In genomic region chr4:160370046-160370445, GRCh38 we compare ENCODE assay signal across 31 cellular contexts.
A peak's percentile ranks its signal among the peaks of the same experiment; 100 is the strongest.
DNase-seq lines count a peak whose midpoint lies in the region; FAIRE-seq and TF ChIP-seq lines count a peak whose summit lies in the region.
"Had no signal": no experiment of that assay in that cellular context is flagged by ENCODE, and none has a peak within 500 bp of the region (broad histone marks: within the 10 kb centered on the region; RNA-seq: fewer than 3 reads in every experiment).

No MANE protein-coding gene starts in this region.

- H2AK5ac ChIP-seq in mesenchymal stem cell (ENCODE audit: low read length, severe bottlenecking): no peak overlapping the region

- H3K9ac ChIP-seq in mesenchymal stem cell (ENCODE audit: low read length): no peak overlapping the region
- H3K9ac ChIP-seq: SK-N-SH had no signal

- no peaks in the 10 kb centered on the region for H3K36me3 Mint-ChIP-seq in activated naive CD4-positive, alpha-beta T cell treated with anti-CD3 and anti-CD28 coated beads, Interleukin-2, amount 10 ng/mL, durations not matched to agents 7 days and 5 days
- H3K36me3 Mint-ChIP-seq: activated naive CD8-positive, alpha-beta T cell treated with anti-CD3 and anti-CD28 coated beads, Interleukin-2, amount 10 ng/mL, durations not matched to agents 7 days and 5 days had no signal

- H3K27ac ChIP-seq in mesenchymal stem cell (ENCODE audit: low read length, poor library complexity, severe bottlenecking): peak overlapping the region; percentile 40
- no peak overlapping the region for H3K27ac ChIP-seq in WERI-Rb-1
- H3K27ac ChIP-seq: body of pancreas, sigmoid colon, testis had no signal

- H4K8ac ChIP-seq in mesenchymal stem cell (ENCODE audit: low read length): no peak overlapping the region

- H2BK12ac ChIP-seq in mesenchymal stem cell (ENCODE audit: low read length in 2 of 2): no peak overlapping the region

- H3K4me3 Mint-ChIP-seq in activated naive CD4-positive, alpha-beta T cell treated with anti-CD3 and anti-CD28 coated beads, Interleukin-2, amount 10 ng/mL, durations not matched to agents 7 days and 5 days: no peak overlapping the region
- H3K4me3 Mint-ChIP-seq: activated CD4-positive, alpha-beta T cell treated with anti-CD3 and anti-CD28 coated beads for 36 hours; activated CD8-positive, alpha-beta T cell treated with anti-CD3 and anti-CD28 coated beads, Interleukin-2, amount 10 ng/mL, durations not matched to agents 7 days and 5 days; activated naive CD8-positive, alpha-beta T cell treated with anti-CD3 and anti-CD28 coated beads, Interleukin-2, amount 10 ng/mL, durations not matched to agents 7 days and 5 days; CD4-positive, alpha-beta T cell; T-helper 1 cell treated with Interleukin-12 subunit alpha and Interleukin-12 subunit beta and Interleukin-4 antibody, amounts not matched to agents 30 μg/mL and 1 μg/mL, for 36 hours had no signal

- no peak for FAIRE-seq in bronchial epithelial cell (lab: Jason Lieb, UNC)
- FAIRE-seq: A204.1, urothelium cell line had no signal

- no peaks in the 10 kb centered on the region for H3K9me3 ChIP-seq in mesenchymal stem cell (ENCODE audit: control insufficient read depth, low read length)
- H3K9me3 ChIP-seq in WERI-Rb-1 (ENCODE audit: severe bottlenecking): no peaks in the 10 kb centered on the region
- H3K9me3 ChIP-seq: body of pancreas, sigmoid colon, SK-N-SH, testis had no signal

- no peaks in the 10 kb centered on the region for H3K4me1 ChIP-seq in mesenchymal stem cell (ENCODE audit: control insufficient read depth, insufficient read depth, low read depth, low read length)
- H3K4me1 ChIP-seq: body of pancreas, sigmoid colon, testis had no signal

- no peak overlapping the region for H2AFZ ChIP-seq in mesenchymal stem cell (ENCODE audit: low read depth, low read length)

- H3K27ac Mint-ChIP-seq in activated naive CD4-positive, alpha-beta T cell treated with anti-CD3 and anti-CD28 coated beads, Interleukin-2, amount 10 ng/mL, durations not matched to agents 7 days and 5 days: no peak overlapping the region
- H3K27ac Mint-ChIP-seq: activated CD4-positive, alpha-beta T cell treated with anti-CD3 and anti-CD28 coated beads for 36 hours; activated CD8-positive, alpha-beta T cell treated with anti-CD3 and anti-CD28 coated beads, Interleukin-2, amount 10 ng/mL, durations not matched to agents 7 days and 5 days; activated naive CD8-positive, alpha-beta T cell treated with anti-CD3 and anti-CD28 coated beads, Interleukin-2, amount 10 ng/mL, durations not matched to agents 7 days and 5 days; CD4-positive, alpha-beta T cell; T-helper 1 cell treated with Interleukin-12 subunit alpha and Interleukin-12 subunit beta and Interleukin-4 antibody, amounts not matched to agents 30 μg/mL and 1 μg/mL, for 36 hours had no signal

- H2BK5ac ChIP-seq in mesenchymal stem cell (ENCODE audit: low read depth, low read length, poor library complexity, severe bottlenecking): no peak overlapping the region

- H3K14ac ChIP-seq in mesenchymal stem cell (ENCODE audit: low read length in 2 of 2): no peak overlapping the region

- H3K18ac ChIP-seq in mesenchymal stem cell (ENCODE audit: low read depth in 1 of 2, low read length in 2 of 2): no peak overlapping the region

- no peak overlapping the region for H4K91ac ChIP-seq in mesenchymal stem cell (ENCODE audit: low read length)

- H3K4me2 ChIP-seq in mesenchymal stem cell (ENCODE audit: low read length, poor library complexity, severe bottlenecking): no peak overlapping the region
- H3K4me2 ChIP-seq: SK-N-SH had no signal

- H3K79me1 ChIP-seq in mesenchymal stem cell (replicated peaks; ENCODE audit: low read length, poor library complexity, severe bottlenecking): no peaks in the 10 kb centered on the region

- no peaks in the 10 kb centered on the region for H3K36me3 ChIP-seq in bronchial epithelial cell (ENCODE audit: control insufficient read depth, insufficient read depth, low read length)
- H3K36me3 ChIP-seq in mesenchymal stem cell (ENCODE audit: control insufficient read depth in 1 of 2, insufficient read depth in 2 of 2, low read depth in 1 of 2, low read length in 2 of 2): no peaks in the 10 kb centered on the region
- no peaks in the 10 kb centered on the region for H3K36me3 ChIP-seq in WERI-Rb-1
- H3K36me3 ChIP-seq: sigmoid colon had no signal

- H3K23ac ChIP-seq in mesenchymal stem cell (ENCODE audit: low read length in 2 of 2): no peak overlapping the region

- H2BK15ac ChIP-seq in mesenchymal stem cell (ENCODE audit: low read depth, poor library complexity, severe bottlenecking): no peak overlapping the region

- H3K4me3 ChIP-seq in bronchial epithelial cell (ENCODE audit: low read depth, low read length) (no peak overlapping the region), mesenchymal stem cell (ENCODE audit: insufficient read depth in 1 of 2, low read depth in 1 of 2, low read length in 2 of 2) (no peak overlapping the region), WERI-Rb-1 (ENCODE audit: low read depth, low read length) (no peak overlapping the region)
- H3K4me3 ChIP-seq: body of pancreas, sigmoid colon, testis had no signal

- no peaks in the 10 kb centered on the region for H3K27me3 ChIP-seq in bronchial epithelial cell (ENCODE audit: control insufficient read depth, insufficient read depth, low read length)
- H3K27me3 ChIP-seq in mesenchymal stem cell (ENCODE audit: control insufficient read depth in 1 of 2, insufficient read depth in 1 of 2, low read length in 2 of 2): no peaks in the 10 kb centered on the region
- H3K27me3 ChIP-seq in WERI-Rb-1 (ENCODE audit: insufficient read depth, low read depth, severe bottlenecking): no peaks in the 10 kb centered on the region
- H3K27me3 ChIP-seq: body of pancreas, sigmoid colon, testis had no signal

- H3K4ac ChIP-seq in mesenchymal stem cell (ENCODE audit: low read depth in 1 of 2, low read length in 2 of 2): no peak overlapping the region

- H2BK120ac ChIP-seq in mesenchymal stem cell (ENCODE audit: low read depth, low read length): no peak overlapping the region

- CTCF ChIA-PET in activated naive CD4-positive, alpha-beta T cell treated with anti-CD3 and anti-CD28 coated beads, Interleukin-2, amount 10 ng/mL, durations not matched to agents 7 days and 5 days (lab: Charles Lee): no interaction called here

- DNase-seq in A172 (ENCODE audit: low spot score) (peak; percentile 11), M059J (ENCODE audit: low read depth) (peak; percentile 48), bronchial epithelial cell (ENCODE audit: low read depth) (peak; percentile 15), mesenchymal stem cell (no peak), WERI-Rb-1 (no peak), NCI-H2196 (lab: John Stamatoyannopoulos, UW; ENCODE audit: unreplicated experiment) (no peak)
- DNase-seq in activated naive CD4-positive, alpha-beta T cell treated with anti-CD3 and anti-CD28 coated beads, Interleukin-2, amount 10 ng/mL, durations not matched to agents 7 days and 5 days: no peak
- no peak for DNase-seq in stimulated activated CD4-positive, alpha-beta T cell treated with anti-CD3 and anti-CD28 coated beads, Interleukin-2, amount 100 ng/mL, for 48 hours
- DNase-seq: activated CD4-positive, alpha-beta T cell treated with anti-CD3 and anti-CD28 coated beads for 36 hours; activated CD8-positive, alpha-beta T cell treated with anti-CD3 and anti-CD28 coated beads, Interleukin-2, amount 10 ng/mL, durations not matched to agents 7 days and 5 days; activated naive CD8-positive, alpha-beta T cell treated with anti-CD3 and anti-CD28 coated beads, Interleukin-2, amount 10 ng/mL, durations not matched to agents 7 days and 5 days; activated T-cell treated with anti-CD3 and anti-CD28 coated beads for 4 hours; body of pancreas; CD4-positive, alpha-beta T cell; DMS 273 treated with DMSO at 0.1 percent for 48 hours; erythroblast; H7; left cardiac atrium; MM.1S; NCI-H1417 treated with DMSO at 0.1 percent for 48 hours; NCI-H2081 treated with DMSO at 0.1 percent for 48 hours; NCI-H446 treated with DMSO at 0.1 percent for 48 hours; OCI-M1; posterior cingulate gyrus; sigmoid colon; SK-N-SH; stimulated activated naive CD4-positive, alpha-beta T cell treated with Interleukin-2 at 50 U/mL for 16 hours; testis had no signal

- no peaks in the 10 kb centered on the region for H3K9me3 Mint-ChIP-seq in activated naive CD4-positive, alpha-beta T cell treated with anti-CD3 and anti-CD28 coated beads, Interleukin-2, amount 10 ng/mL, durations not matched to agents 7 days and 5 days

- TF ChIP-seq CTCF in bronchial epithelial cell (IDR thresholded peaks at IDR 0.05; ENCODE audit: insufficient read depth, low read length, severe bottlenecking) (no peak), WERI-Rb-1 (IDR thresholded peaks at IDR 0.05; ENCODE audit: low read depth, low read length) (no peak)

- no peaks in the 10 kb centered on the region for H3K27me3 Mint-ChIP-seq in activated naive CD4-positive, alpha-beta T cell treated with anti-CD3 and anti-CD28 coated beads, Interleukin-2, amount 10 ng/mL, durations not matched to agents 7 days and 5 days
- H3K27me3 Mint-ChIP-seq: activated CD4-positive, alpha-beta T cell treated with anti-CD3 and anti-CD28 coated beads for 36 hours; activated naive CD8-positive, alpha-beta T cell treated with anti-CD3 and anti-CD28 coated beads, Interleukin-2, amount 10 ng/mL, durations not matched to agents 7 days and 5 days; CD4-positive, alpha-beta T cell had no signal

- H3K4me1 Mint-ChIP-seq in activated naive CD4-positive, alpha-beta T cell treated with anti-CD3 and anti-CD28 coated beads, Interleukin-2, amount 10 ng/mL, durations not matched to agents 7 days and 5 days: no peaks in the 10 kb centered on the region
- H3K4me1 Mint-ChIP-seq: activated CD4-positive, alpha-beta T cell treated with anti-CD3 and anti-CD28 coated beads for 36 hours; activated naive CD8-positive, alpha-beta T cell treated with anti-CD3 and anti-CD28 coated beads, Interleukin-2, amount 10 ng/mL, durations not matched to agents 7 days and 5 days had no signal

- WGBS in mesenchymal stem cell: 17% methylated on average over 1 of the region's 2 CpGs

Comparison
In these comparisons a context has a peak if more than half of its experiments do, and no peak if none do; other contexts are left out.
1. DNase-seq: peak in A172 (single experiment), M059J (single experiment) and bronchial epithelial cell (single experiment); none in mesenchymal stem cell (single experiment), activated naive CD4-positive, alpha-beta T cell treated with anti-CD3 and anti-CD28 coated beads, Interleukin-2, amount 10 ng/mL, durations not matched to agents 7 days and 5 days (single experiment), stimulated activated CD4-positive, alpha-beta T cell treated with anti-CD3 and anti-CD28 coated beads, Interleukin-2, amount 100 ng/mL, for 48 hours (0 of 2), WERI-Rb-1 (single experiment) and NCI-H2196 (single experiment).